In the genomic region with DNA sequence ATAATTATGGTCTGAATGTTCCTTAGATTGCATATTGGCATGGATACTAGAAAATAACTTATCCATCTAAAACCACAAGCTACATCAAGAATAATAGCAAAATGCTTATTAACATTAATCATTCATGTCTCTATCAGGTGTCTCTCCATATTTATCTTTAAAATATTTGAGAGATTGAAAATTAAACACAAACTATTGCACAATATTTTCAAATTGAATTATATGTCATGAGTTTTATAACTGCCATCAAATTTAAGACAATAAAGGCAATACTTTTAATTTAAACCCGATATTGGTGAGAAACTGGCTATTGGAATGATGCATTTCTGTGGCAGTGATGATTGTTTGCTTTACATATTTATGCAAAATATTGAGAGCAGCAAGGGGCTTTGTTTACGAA, we compare ENCODE assay signal across 28 cellular contexts.
"Had no signal": no experiment of that assay in that cellular context is flagged by ENCODE, and none has a peak within 500 bp of the region (broad histone marks: within the 10 kb centered on the region; RNA-seq: fewer than 3 reads in every experiment).

No MANE protein-coding gene starts in this region.

- H3K4me3 Mint-ChIP-seq: nephron; neural progenitor cell; stimulated activated effector memory CD8-positive, alpha-beta T cell treated with anti-CD3 and anti-CD28 coated beads, Interleukin-12 subunit alpha, Interleukin-12 subunit beta, amount 100 ng/mL, for 72 hours; stimulated activated naive B cell treated with anti-CD40 and anti-IgM and Interleukin-4, amounts not matched to agents 10 μg/mL and 1 μg/mL and 100 μg/mL, for 72 hours; stimulated activated naive CD8-positive, alpha-beta T cell treated with anti-CD3 and anti-CD28 coated beads, Interleukin-15, Interleukin-2, amounts not matched to agents 100 ng/mL and 50 ng/mL, for 24 hours; type B pancreatic cell had no signal

- H3K4me1 ChIP-seq: neural progenitor cell, parathyroid adenoma, psoas muscle, right lobe of liver, sigmoid colon, stomach, thyroid gland, transverse colon, upper lobe of right lung, uterus had no signal

- H3K36me3 Mint-ChIP-seq: neural progenitor cell; stimulated activated effector memory CD8-positive, alpha-beta T cell treated with anti-CD3 and anti-CD28 coated beads, Interleukin-12 subunit alpha, Interleukin-12 subunit beta, amount 100 ng/mL, for 72 hours; stimulated activated naive B cell treated with anti-CD40 and anti-IgM and Interleukin-4, amounts not matched to agents 10 μg/mL and 1 μg/mL and 100 μg/mL, for 72 hours; type B pancreatic cell had no signal

- H3K27ac Mint-ChIP-seq: natural killer cell; nephron; neural progenitor cell; progenitor cell of endocrine pancreas; stimulated activated effector memory CD8-positive, alpha-beta T cell treated with anti-CD3 and anti-CD28 coated beads, Interleukin-12 subunit alpha, Interleukin-12 subunit beta, amount 100 ng/mL, for 72 hours; stimulated activated naive B cell treated with anti-CD40 and anti-IgM and Interleukin-4, amounts not matched to agents 10 μg/mL and 1 μg/mL and 100 μg/mL, for 72 hours; stimulated activated naive CD8-positive, alpha-beta T cell treated with anti-CD3 and anti-CD28 coated beads, Interleukin-15, Interleukin-2, amounts not matched to agents 100 ng/mL and 50 ng/mL, for 24 hours; type B pancreatic cell had no signal

- H3K79me2 ChIP-seq: parathyroid adenoma had no signal

- H3K27me3 ChIP-seq: neural progenitor cell, ovary, right lobe of liver, sigmoid colon, stomach, thyroid gland, transverse colon, upper lobe of right lung, uterus had no signal

- H3K9me3 Mint-ChIP-seq: nephron; neural progenitor cell; stimulated activated naive B cell treated with anti-CD40 and anti-IgM and Interleukin-4, amounts not matched to agents 10 μg/mL and 1 μg/mL and 100 μg/mL, for 72 hours; type B pancreatic cell had no signal

- H3K4me2 ChIP-seq: neural progenitor cell had no signal

- H3K9ac ChIP-seq: neural progenitor cell, parathyroid adenoma had no signal

- DNase-seq: natural killer cell; occipital lobe; ovary; posterior cingulate gyrus; psoas muscle; right cardiac atrium; right lobe of liver; sigmoid colon; small intestine; stimulated activated CD4-positive, alpha-beta T cell treated with anti-CD3 and anti-CD28 coated beads, Interleukin-15, amount 100 ng/mL, for 24 hours; stimulated activated CD4-positive, alpha-beta T cell treated with anti-CD3 and anti-CD28 coated beads, Interleukin-2, amount 100 ng/mL, for 24 hours; stimulated activated CD4-positive, alpha-beta T cell treated with anti-CD3 and anti-CD28 coated beads, Interleukin-2, amount 100 ng/mL, for 48 hours; stimulated activated CD4-positive, alpha-beta T cell treated with anti-CD3 and anti-CD28 coated beads, Interleukin-4, amount 100 ng/mL, for 24 hours; stimulated activated naive B cell treated with anti-CD40 and anti-IgM and Interleukin-4, amounts not matched to agents 10 μg/mL and 1 μg/mL and 100 μg/mL, for 72 hours; stimulated activated naive CD4-positive, alpha-beta T cell treated with Interleukin-2 at 50 U/mL for 16 hours; stomach; thyroid gland; transverse colon; upper lobe of right lung; uterus had no signal

- H3K4me1 Mint-ChIP-seq: natural killer cell; nephron; neural progenitor cell; stimulated activated effector memory CD8-positive, alpha-beta T cell treated with anti-CD3 and anti-CD28 coated beads, Interleukin-12 subunit alpha, Interleukin-12 subunit beta, amount 100 ng/mL, for 72 hours; stimulated activated naive B cell treated with anti-CD40 and anti-IgM and Interleukin-4, amounts not matched to agents 10 μg/mL and 1 μg/mL and 100 μg/mL, for 72 hours had no signal

- H2AFZ ChIP-seq: neural progenitor cell, parathyroid adenoma had no signal

- ATAC-seq: natural killer cell; psoas muscle; right cardiac atrium; right lobe of liver; stimulated activated effector memory CD8-positive, alpha-beta T cell treated with anti-CD3 and anti-CD28 coated beads, Interleukin-12 subunit alpha, Interleukin-12 subunit beta, amount 100 ng/mL, for 72 hours; stimulated activated naive B cell treated with anti-CD40 and anti-IgM and Interleukin-4, amounts not matched to agents 10 μg/mL and 1 μg/mL and 100 μg/mL, for 72 hours; upper lobe of right lung had no signal

- H3K36me3 ChIP-seq: neural progenitor cell, ovary, right lobe of liver, sigmoid colon, stomach, thoracic aorta, thyroid gland, transverse colon, upper lobe of right lung, uterus had no signal

- H3K27me3 Mint-ChIP-seq: progenitor cell of endocrine pancreas; stimulated activated naive B cell treated with anti-CD40 and anti-IgM and Interleukin-4, amounts not matched to agents 10 μg/mL and 1 μg/mL and 100 μg/mL, for 72 hours; stimulated activated naive CD8-positive, alpha-beta T cell treated with anti-CD3 and anti-CD28 coated beads, Interleukin-15, Interleukin-2, amounts not matched to agents 100 ng/mL and 50 ng/mL, for 24 hours; type B pancreatic cell had no signal

- H3K4me3 ChIP-seq: neural progenitor cell, ovary, psoas muscle, right lobe of liver, sigmoid colon, stomach, thoracic aorta, thyroid gland, transverse colon, upper lobe of right lung, uterus had no signal

- FAIRE-seq: small intestine had no signal

- H3K27ac ChIP-seq: neural progenitor cell, ovary, parathyroid adenoma, psoas muscle, right lobe of liver, sigmoid colon, stomach, thoracic aorta, thyroid gland, transverse colon, upper lobe of right lung, uterus had no signal

- H3K9me3 ChIP-seq: ovary, psoas muscle, right lobe of liver, sigmoid colon, stomach, thoracic aorta, thyroid gland, transverse colon, upper lobe of right lung, uterus had no signal
